Comparison of ENCODE assay signal across 19 cellular contexts in the genomic region with DNA sequence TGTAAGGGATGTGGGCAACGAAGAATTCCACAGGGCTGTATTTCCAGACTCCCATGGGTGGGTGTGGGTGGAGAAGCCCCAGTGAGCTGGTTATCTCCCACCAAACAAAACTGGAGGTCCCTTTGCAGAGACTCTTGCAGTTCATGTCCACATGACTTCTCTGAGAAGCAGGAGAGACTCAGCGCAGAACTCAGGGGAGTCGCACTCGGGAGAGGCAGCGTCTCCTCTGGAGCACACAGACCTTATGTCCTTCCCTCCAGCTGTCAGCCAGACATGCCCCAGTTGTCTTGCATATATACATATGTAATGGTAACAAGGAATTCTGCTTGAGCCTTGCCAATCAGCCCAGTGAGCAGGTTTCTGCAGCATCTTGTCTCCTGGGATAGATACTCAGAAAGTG. TPM values are rescaled to one million over a fixed set of nuclear protein-coding genes. Genes with fewer than 3 reads are reported as not detected.
DNase-seq lines count a peak whose midpoint lies in the region; ATAC-seq and TF ChIP-seq lines count a peak whose summit lies in the region.
"Had no signal": no experiment of that assay in that cellular context is flagged by ENCODE, and none has a peak within 500 bp of the region (broad histone marks: within the 10 kb centered on the region; RNA-seq: fewer than 3 reads in every experiment).

No MANE protein-coding gene starts in this region.

- no peak for TF ChIP-seq POLR2A in body of pancreas (IDR thresholded peaks at IDR 0.05)

- TF ChIP-seq CTCF in CD14-positive monocyte (IDR thresholded peaks at IDR 0.05) (no peak), H9 (conservative IDR thresholded peaks at IDR 0.05) (no peak), body of pancreas (IDR thresholded peaks at IDR 0.05) (no peak), neural cell (IDR thresholded peaks at IDR 0.05; ENCODE audit: poor library complexity, severe bottlenecking) (no peak)

- H2AFZ ChIP-seq in H9 (ENCODE audit: low read length) (no peak overlapping the region), neural cell (ENCODE audit: low read depth, low read length) (no peak overlapping the region)

- H3K4me2 ChIP-seq in H9 (ENCODE audit: insufficient read depth, insufficient read length, low read length) (no peak overlapping the region), neural cell (ENCODE audit: low read length) (peak overlapping the region; percentile 80)

- H3K23ac ChIP-seq in H9 (ENCODE audit: insufficient read length, low read depth, low read length): no peak overlapping the region

- no CpG with 5 or more reads among the region's 5 CpGs for WGBS in H9 (ENCODE audit: extremely low coverage, insufficient read length, low lambda C conversion rate)
- 82 to 83% methylated on average over 4 to 5 of the region's 5 CpGs for WGBS in body of pancreas, 2 donors

- TF ChIP-seq RAD21 in neural cell (conservative IDR thresholded peaks at IDR 0.05): no peak

- no peak overlapping the region for H3K9ac ChIP-seq in H9 (ENCODE audit: extremely low read depth, insufficient read length, low read length)
- peak overlapping the region; percentile 71 for H3K9ac ChIP-seq in neural cell (ENCODE audit: low read length)

- peaks cover 11% of the 10 kb centered on the region for H3F3A ChIP-seq in neural cell (ENCODE audit: insufficient read depth, low read length, poor library complexity, severe bottlenecking)

- no peak overlapping the region for H4K91ac ChIP-seq in H9 (ENCODE audit: insufficient read length, low read depth, low read length)

- H3K56ac ChIP-seq in H9 (ENCODE audit: insufficient read length, low read depth, low read length): no peak overlapping the region

- intact Hi-C loops in CD14-positive monocyte (cut with micrococcal nuclease) (no loop called here), body of pancreas (cut with DNase I) (no loop called here)

- H3K4ac ChIP-seq in H9 (ENCODE audit: low read depth, low read length): peak overlapping the region; percentile 70; the same call in 1 of the 2 replicates

- H2BK120ac ChIP-seq in H9 (ENCODE audit: low read depth, low read length, poor library complexity, severe bottlenecking): no peak overlapping the region

- no peak overlapping the region for H2BK5ac ChIP-seq in H9 (ENCODE audit: insufficient read length, low read length)

- H3K4me1 Mint-ChIP-seq in CD14-positive monocyte: no peaks in the 10 kb centered on the region
- peaks cover 46 to 49% of the 10 kb centered on the region in 2 experiments for H3K4me1 Mint-ChIP-seq in H9

- H3K27me3 Mint-ChIP-seq in CD14-positive monocyte (ENCODE audit: low read depth in 3 of 3) (peaks cover 2 to 10% (median 5%) of the 10 kb centered on the region in 3 donors), H9 (ENCODE audit: low read depth) (peaks cover 21% of the 10 kb centered on the region)

- H3K79me2 ChIP-seq in H9 (ENCODE audit: insufficient read depth, low read length): no peaks in the 10 kb centered on the region
- peaks cover 93% of the 10 kb centered on the region for H3K79me2 ChIP-seq in neural cell (replicated peaks; ENCODE audit: insufficient read depth, low read length)

- no peak overlapping the region for H2BK20ac ChIP-seq in H9 (ENCODE audit: low read depth, low read length, poor library complexity, severe bottlenecking)

- peak overlapping the region; percentile 73 for H3K18ac ChIP-seq in H9 (ENCODE audit: insufficient read length, low read depth, low read length)

- H3K27ac ChIP-seq in H9 (ENCODE audit: insufficient read length, low read depth, low read length): no peak overlapping the region
- H3K27ac ChIP-seq in body of pancreas: peak overlapping the region; percentile 79 to 89 (median 83)
- H3K27ac ChIP-seq in neural cell (ENCODE audit: low read length): peak overlapping the region; percentile 99
- H3K27ac ChIP-seq in substantia nigra (ENCODE audit: low read depth, low read length, poor library complexity, severe bottlenecking): no peak overlapping the region
- H3K27ac ChIP-seq: RWPE1, SJCRH30 had no signal

- DNase-seq in CD14-positive monocyte (ENCODE audit: low spot score) (peak; percentile 6), H9 (no peak), body of pancreas (no peak), NCI-H774 (lab: John Stamatoyannopoulos, UW) (no peak), substantia nigra (lab: John Stamatoyannopoulos, UW) (no peak), cerebellar nuclear complex (lab: John Stamatoyannopoulos, UW) (no peak)
- DNase-seq: C1 segment of cervical spinal cord, DMS79, NCI-H1105, NCI-H1694, NCI-H2107, NCI-H2227 treated with DMSO at 0.1 percent for 48 hours, NCI-H524, PC-3, SJCRH30 had no signal

- H3K27me3 ChIP-seq in H9 (ENCODE audit: insufficient read depth, low read length): no peaks in the 10 kb centered on the region
- no peaks in the 10 kb centered on the region for H3K27me3 ChIP-seq in body of pancreas
- no peaks in the 10 kb centered on the region for H3K27me3 ChIP-seq in neural cell (ENCODE audit: insufficient read depth, low read depth, low read length)

- H3K36me3 ChIP-seq in body of pancreas (replicated peaks in 1 of 2; ENCODE audit: insufficient read depth in 1 of 2, low read depth in 2 of 2) (no peaks in the 10 kb centered on the region), neural cell (ENCODE audit: insufficient read depth, low read length) (peaks cover 3% of the 10 kb centered on the region)
- H3K36me3 ChIP-seq: SJCRH30 had no signal

- no peaks in the 10 kb centered on the region for H3K23me2 ChIP-seq in H9 (ENCODE audit: insufficient read length, low read depth, low read length, poor library complexity, severe bottlenecking)

- H3K27ac Mint-ChIP-seq in CD14-positive monocyte: no peak overlapping the region
- H3K27ac Mint-ChIP-seq in H9: peak overlapping the region in 2 of 3 experiments; percentile 26 to 70; a peak in 2 of 7 replicates

- H3K9me2 ChIP-seq in neural cell (ENCODE audit: insufficient read depth, low read length): no peaks in the 10 kb centered on the region

- H3K9me3 Mint-ChIP-seq in CD14-positive monocyte (peaks cover 0 to 20% (median 12%) of the 10 kb centered on the region in 7 donors), H9 (peaks cover 6 to 9% of the 10 kb centered on the region in 2 experiments)

- H2BK15ac ChIP-seq in H9 (ENCODE audit: low read depth, low read length): no peak overlapping the region

- peak overlapping the region; percentile 73; the same call in 1 of the 2 replicates for H3K14ac ChIP-seq in H9 (ENCODE audit: insufficient read depth, low read length)

- H3T11ph ChIP-seq in H9 (ENCODE audit: low read length): no peak overlapping the region

- no peak overlapping the region for H2BK12ac ChIP-seq in H9 (ENCODE audit: insufficient read length, low read depth, low read length)

- H4K5ac ChIP-seq in H9 (ENCODE audit: insufficient read length, low read depth, low read length): no peak overlapping the region

- no peak overlapping the region for H2AK5ac ChIP-seq in H9 (ENCODE audit: insufficient read length, low read length)

- TF ChIP-seq EP300 in neural cell (conservative IDR thresholded peaks at IDR 0.05; ENCODE audit: poor library complexity, severe bottlenecking): no peak

- ATAC-seq in body of pancreas: no peak
- ATAC-seq: PC-3 had no signal

- H3K36me3 Mint-ChIP-seq in CD14-positive monocyte (no peaks in the 10 kb centered on the region), H9 (ENCODE audit: insufficient read depth in 1 of 3, low read depth in 3 of 3) (peaks cover 3 to 5% (median 4%) of the 10 kb centered on the region in 3 experiments; a peak in 6 of 7 replicates)

- H3K4me3 ChIP-seq in body of pancreas: no peak overlapping the region
- peak overlapping the region; percentile 55 for H3K4me3 ChIP-seq in neural cell (ENCODE audit: low read length)
- H3K4me3 ChIP-seq: SJCRH30 had no signal

- H3K79me1 ChIP-seq in H9 (ENCODE audit: insufficient read depth, low read depth, low read length, poor library complexity, severe bottlenecking): no peaks in the 10 kb centered on the region

- peaks cover 20% of the 10 kb centered on the region; the same call in 1 of the 2 replicates for H3K4me1 ChIP-seq in H9 (ENCODE audit: insufficient read depth, low read length)
- H3K4me1 ChIP-seq in body of pancreas: peaks cover 16% of the 10 kb centered on the region
- H3K4me1 ChIP-seq: SJCRH30 had no signal

- H4K20me1 ChIP-seq in H9 (ENCODE audit: control insufficient read depth, insufficient read depth, insufficient read length) (no peaks in the 10 kb centered on the region), neural cell (ENCODE audit: insufficient read depth) (no peaks in the 10 kb centered on the region)

- no peak overlapping the region for H4K8ac ChIP-seq in H9 (replicated peaks; ENCODE audit: insufficient read length, low read depth, low read length)

- no peak overlapping the region for H3K4me3 Mint-ChIP-seq in CD14-positive monocyte
- H3K4me3 Mint-ChIP-seq in H9: no peak overlapping the region

- no peaks in the 10 kb centered on the region for H3K9me3 ChIP-seq in H9 (ENCODE audit: control insufficient read depth, low read depth, low read length)
- no peaks in the 10 kb centered on the region for H3K9me3 ChIP-seq in body of pancreas
- H3K9me3 ChIP-seq in neural cell (ENCODE audit: low read length): no peaks in the 10 kb centered on the region
- H3K9me3 ChIP-seq: SJCRH30 had no signal

RNA-seq across cellular contexts. Expression of gene MYT1, which starts 23.8 kb away (rescaled TPM):
- not detected for polyA plus RNA-seq in CD14-positive monocyte
- total RNA-seq in H9 (2021): 0.68 and 0.79 TPM in 2 replicates
- under 1 TPM in 1 of 2 donors, not detected in 1; 0.99 TPM for total RNA-seq in body of pancreas
- polyA plus RNA-seq in neural cell: 35.8 and 42.4 TPM in 2 replicates
- 79.8 and 80.8 TPM in 2 replicates for polyA minus RNA-seq in neural cell
- total RNA-seq: A673, LHCN-M2, SJCRH30 had no signal

Comparison
In these comparisons a context has a peak if more than half of its experiments do, and no peak if none do; other contexts are left out.
1. H3K27ac Mint-ChIP-seq: peak in H9 (2 of 3); none in CD14-positive monocyte (0 of 7).
2. H3K27ac ChIP-seq: peak in body of pancreas (4 of 4) and neural cell (single experiment); none in H9 (single experiment) and substantia nigra (single experiment).